Comparison of ENCODE assay signal across 9 cellular contexts in the genomic region with DNA sequence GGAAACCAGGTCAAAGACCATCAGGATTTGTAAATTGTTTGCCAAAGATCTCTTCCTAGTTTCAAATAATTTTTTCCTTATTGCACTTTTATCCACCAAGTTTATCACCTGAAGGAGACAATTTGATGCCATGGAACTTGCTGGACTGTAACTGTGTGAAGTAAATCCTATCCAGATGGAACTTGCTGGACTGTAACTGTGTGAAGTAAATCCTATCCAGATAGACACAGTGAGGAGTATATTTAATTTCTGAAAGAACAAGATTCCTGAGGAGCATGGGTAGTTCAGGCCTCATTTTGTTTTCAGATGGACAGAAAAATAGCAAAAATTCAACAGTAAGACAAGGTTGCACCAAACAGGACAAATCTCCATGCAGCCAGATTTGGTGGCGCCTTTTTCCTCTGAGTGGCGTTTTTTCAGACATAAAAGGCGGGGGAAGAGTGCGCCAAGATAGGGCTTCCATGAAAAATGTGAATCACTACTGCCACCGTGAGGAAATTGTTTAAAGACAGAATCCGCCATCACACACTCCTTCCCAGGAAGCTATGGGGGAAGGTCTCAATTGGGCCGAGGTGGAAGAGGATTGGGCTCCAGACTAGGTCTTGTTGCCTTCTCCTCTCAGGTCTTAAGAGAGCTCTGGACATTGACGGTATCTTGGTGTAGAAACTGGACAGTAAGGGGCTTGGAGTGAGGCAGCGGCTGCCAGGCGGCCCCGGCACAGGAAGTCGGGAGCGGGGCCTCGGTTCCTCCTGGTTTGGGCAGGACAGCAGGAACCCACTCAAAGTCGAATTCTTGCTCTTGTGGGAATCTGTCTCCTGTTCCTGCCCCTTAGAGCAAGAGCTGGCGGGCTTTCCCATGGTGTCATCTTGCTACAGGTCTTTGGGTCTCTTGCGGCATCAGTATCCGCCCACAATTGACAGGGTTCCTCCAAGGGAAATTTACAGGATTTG.
DNase-seq lines count a peak whose midpoint lies in the region; ATAC-seq, FAIRE-seq and TF ChIP-seq lines count a peak whose summit lies in the region.
"Had no signal": no experiment of that assay in that cellular context is flagged by ENCODE, and none has a peak within 500 bp of the region (broad histone marks: within the 10 kb centered on the region; RNA-seq: fewer than 3 reads in every experiment).

No MANE protein-coding gene starts in this region.

- peak overlapping the region in 1 of 2 donors; percentile 86 for H3K27ac Mint-ChIP-seq in natural killer cell treated with Interleukin-12 subunit alpha and Interleukin-12 subunit beta and Interleukin-15 and Interleukin-18, amount 100 ng/mL, for 72 hours
- no peak overlapping the region for H3K27ac Mint-ChIP-seq in progenitor cell of endocrine pancreas
- H3K27ac Mint-ChIP-seq: memory B cell had no signal

- DNase-seq in DMS53 (lab: John Stamatoyannopoulos, UW): peak; percentile 78
- DNase-seq in activated T-helper 9 cell treated with anti-CD3 and anti-CD28 coated beads, Interleukin-2, amount 50 U/mL, for 16 hours (ENCODE audit: low read depth): peak; percentile 43
- DNase-seq in natural killer cell treated with Interleukin-12 subunit alpha and Interleukin-12 subunit beta and Interleukin-15 and Interleukin-18, amount 100 ng/mL, for 72 hours (ENCODE audit: low spot score): peak; percentile 76
- no peak for DNase-seq in activated CD4-positive, alpha-beta T cell treated with anti-CD3 and anti-CD28 coated beads for 1 hour
- no peak for DNase-seq in activated effector memory CD4-positive, alpha-beta T cell treated with Interleukin-2 at 50 U/mL for 16 hours
- no peak for DNase-seq in GM12891 (ENCODE audit: insufficient read length, low spot score)
- no peak for DNase-seq in progenitor cell of endocrine pancreas (ENCODE audit: low spot score, unreplicated experiment)

- ATAC-seq in HG02943 (IDR thresholded peaks at IDR 0.05; ENCODE audit: low read depth, unreplicated experiment): peak; percentile 73
- peak in 1 of 2 donors; percentile 84 for ATAC-seq in natural killer cell treated with Interleukin-12 subunit alpha and Interleukin-12 subunit beta and Interleukin-15 and Interleukin-18, amount 100 ng/mL, for 72 hours

- no peaks in the 10 kb centered on the region for H3K9me3 Mint-ChIP-seq in natural killer cell treated with Interleukin-12 subunit alpha and Interleukin-12 subunit beta and Interleukin-15 and Interleukin-18, amount 100 ng/mL, for 72 hours
- H3K9me3 Mint-ChIP-seq in progenitor cell of endocrine pancreas (ENCODE audit: low read depth): no peaks in the 10 kb centered on the region
- H3K9me3 Mint-ChIP-seq: memory B cell had no signal

- H3K27me3 Mint-ChIP-seq in natural killer cell treated with Interleukin-12 subunit alpha and Interleukin-12 subunit beta and Interleukin-15 and Interleukin-18, amount 100 ng/mL, for 72 hours: peaks cover 0 to 6% of the 10 kb centered on the region in 2 donors
- H3K27me3 Mint-ChIP-seq in progenitor cell of endocrine pancreas: no peaks in the 10 kb centered on the region
- H3K27me3 Mint-ChIP-seq: memory B cell had no signal

- H3K4me1 Mint-ChIP-seq in natural killer cell treated with Interleukin-12 subunit alpha and Interleukin-12 subunit beta and Interleukin-15 and Interleukin-18, amount 100 ng/mL, for 72 hours (ENCODE audit: low read depth in 2 of 2): peaks cover 0 to 3% of the 10 kb centered on the region in 2 donors
- H3K4me1 Mint-ChIP-seq in progenitor cell of endocrine pancreas (ENCODE audit: low read depth): no peaks in the 10 kb centered on the region
- H3K4me1 Mint-ChIP-seq: memory B cell had no signal

- no peak for FAIRE-seq in GM12891 (lab: Jason Lieb, UNC)

- TF ChIP-seq POLR2A in GM12891 (IDR thresholded peaks at IDR 0.05; ENCODE audit: low read depth, low read length): no peak

- H3K36me3 Mint-ChIP-seq in natural killer cell treated with Interleukin-12 subunit alpha and Interleukin-12 subunit beta and Interleukin-15 and Interleukin-18, amount 100 ng/mL, for 72 hours: no peaks in the 10 kb centered on the region
- peaks cover 38% of the 10 kb centered on the region for H3K36me3 Mint-ChIP-seq in progenitor cell of endocrine pancreas (ENCODE audit: insufficient read depth)
- H3K36me3 Mint-ChIP-seq: memory B cell had no signal

- no peak for TF ChIP-seq CTCF in progenitor cell of endocrine pancreas (IDR thresholded peaks at IDR 0.05; ENCODE audit: unreplicated experiment)

- no peak overlapping the region for H3K4me3 Mint-ChIP-seq in natural killer cell treated with Interleukin-12 subunit alpha and Interleukin-12 subunit beta and Interleukin-15 and Interleukin-18, amount 100 ng/mL, for 72 hours
- H3K4me3 Mint-ChIP-seq in progenitor cell of endocrine pancreas (ENCODE audit: low read depth): no peak overlapping the region
- H3K4me3 Mint-ChIP-seq: memory B cell had no signal

TF ChIP-seq in GM12891, 5 proteins besides CTCF, POLR2A, EP300 and RAD21:
- TF ChIP-seq POLR2AphosphoS5 (IDR thresholded peaks at IDR 0.05; ENCODE audit: low read depth, low read length) (no peak), TAF1 (IDR thresholded peaks at IDR 0.05; ENCODE audit: low read depth, low read length) (no peak), SPI1 (IDR thresholded peaks at IDR 0.05; ENCODE audit: low read depth, low read length) (no peak), POU2F2 (IDR thresholded peaks at IDR 0.05; ENCODE audit: low read depth, low read length) (no peak), PAX5 (IDR thresholded peaks at IDR 0.05; ENCODE audit: insufficient read depth, low read length, severe bottlenecking) (no peak)

Comparison
In these comparisons a context has a peak if more than half of its experiments do, and no peak if none do; other contexts are left out.
1. DNase-seq: peak in DMS53 (single experiment), activated T-helper 9 cell treated with anti-CD3 and anti-CD28 coated beads, Interleukin-2, amount 50 U/mL, for 16 hours (single experiment) and natural killer cell treated with Interleukin-12 subunit alpha and Interleukin-12 subunit beta and Interleukin-15 and Interleukin-18, amount 100 ng/mL, for 72 hours (single experiment); none in activated CD4-positive, alpha-beta T cell treated with anti-CD3 and anti-CD28 coated beads for 1 hour (single experiment), activated effector memory CD4-positive, alpha-beta T cell treated with Interleukin-2 at 50 U/mL for 16 hours (single experiment), GM12891 (single experiment) and progenitor cell of endocrine pancreas (single experiment).